16 cellular contexts compared by ENCODE assay signal in genomic region chr2:169348321-169349002, GRCh38. TPM values are rescaled to one million over a fixed set of nuclear protein-coding genes. Genes with fewer than 3 reads are reported as not detected.
"Had no signal": no experiment of that assay in that cellular context is flagged by ENCODE, and none has a peak within 500 bp of the region (broad histone marks: within the 10 kb centered on the region; RNA-seq: fewer than 3 reads in every experiment).

No MANE protein-coding gene starts in this region.

- H3K9ac ChIP-seq: SK-N-SH had no signal

- H3K27ac ChIP-seq: ascending aorta, coronary artery, left lung, transverse colon had no signal

- DNase-seq: activated CD4-positive, alpha-beta T cell treated with anti-CD3 and anti-CD28 coated beads for 4 hours; activated CD8-positive, alpha-beta memory T cell treated with anti-CD3 and anti-CD28 coated beads, Interleukin-2, amount 50 U/mL, for 48 hours; activated CD8-positive, alpha-beta T cell treated with anti-CD3 and anti-CD28 coated beads for 36 hours; activated naive CD8-positive, alpha-beta T cell treated with anti-CD3 and anti-CD28 coated beads, Interleukin-2, amount 10 ng/mL, durations not matched to agents 7 days and 5 days; effector memory CD8-positive, alpha-beta T cell; erythroblast; left lung; SK-N-SH; stimulated activated CD4-positive, alpha-beta T cell treated with anti-CD3 and anti-CD28 coated beads, Interleukin-4, amount 100 ng/mL, for 24 hours; stimulated activated naive CD8-positive, alpha-beta T cell treated with anti-CD3 and anti-CD28 coated beads, Interleukin-15, amount 100 ng/mL, for 72 hours; transverse colon had no signal

- H3K36me3 Mint-ChIP-seq: activated naive CD8-positive, alpha-beta T cell treated with anti-CD3 and anti-CD28 coated beads, Interleukin-2, amount 10 ng/mL, durations not matched to agents 7 days and 5 days; memory B cell had no signal

- H3K27me3 ChIP-seq: ascending aorta, left lung had no signal

- H3K4me3 Mint-ChIP-seq: activated CD8-positive, alpha-beta T cell treated with anti-CD3 and anti-CD28 coated beads for 36 hours; activated naive CD8-positive, alpha-beta T cell treated with anti-CD3 and anti-CD28 coated beads, Interleukin-2, amount 10 ng/mL, durations not matched to agents 7 days and 5 days; effector memory CD8-positive, alpha-beta T cell; memory B cell; nephron; stimulated activated naive CD8-positive, alpha-beta T cell treated with anti-CD3 and anti-CD28 coated beads, Interleukin-15, amount 100 ng/mL, for 72 hours had no signal

- H3K4me2 ChIP-seq: SK-N-SH had no signal

- H3K27ac Mint-ChIP-seq: activated CD8-positive, alpha-beta T cell treated with anti-CD3 and anti-CD28 coated beads for 36 hours; activated naive CD8-positive, alpha-beta T cell treated with anti-CD3 and anti-CD28 coated beads, Interleukin-2, amount 10 ng/mL, durations not matched to agents 7 days and 5 days; effector memory CD8-positive, alpha-beta T cell; memory B cell; nephron; stimulated activated naive CD8-positive, alpha-beta T cell treated with anti-CD3 and anti-CD28 coated beads, Interleukin-15, amount 100 ng/mL, for 72 hours had no signal

- H3K9me3 Mint-ChIP-seq: activated CD8-positive, alpha-beta T cell treated with anti-CD3 and anti-CD28 coated beads for 36 hours; activated naive CD8-positive, alpha-beta T cell treated with anti-CD3 and anti-CD28 coated beads, Interleukin-2, amount 10 ng/mL, durations not matched to agents 7 days and 5 days; effector memory CD8-positive, alpha-beta T cell; nephron; stimulated activated naive CD8-positive, alpha-beta T cell treated with anti-CD3 and anti-CD28 coated beads, Interleukin-15, amount 100 ng/mL, for 72 hours had no signal

- H3K4me1 Mint-ChIP-seq: activated naive CD8-positive, alpha-beta T cell treated with anti-CD3 and anti-CD28 coated beads, Interleukin-2, amount 10 ng/mL, durations not matched to agents 7 days and 5 days; memory B cell; stimulated activated naive CD8-positive, alpha-beta T cell treated with anti-CD3 and anti-CD28 coated beads, Interleukin-15, amount 100 ng/mL, for 72 hours had no signal

- ATAC-seq: activated CD8-positive, alpha-beta T cell treated with anti-CD3 and anti-CD28 coated beads for 36 hours; effector memory CD8-positive, alpha-beta T cell; left lung; stimulated activated naive CD8-positive, alpha-beta T cell treated with anti-CD3 and anti-CD28 coated beads, Interleukin-15, amount 100 ng/mL, for 72 hours had no signal

- H3K4me3 ChIP-seq: ascending aorta, coronary artery, left lung, transverse colon had no signal

- H3K4me1 ChIP-seq: ascending aorta, left lung, transverse colon had no signal

- H3K36me3 ChIP-seq: ascending aorta, left lung, transverse colon had no signal

- H3K9me3 ChIP-seq: ascending aorta, left lung, SK-N-SH, transverse colon had no signal

- H3K9me2 ChIP-seq: SK-N-SH had no signal

RNA-seq across cellular contexts. Expression of gene LRP2, which starts 13.9 kb away (rescaled TPM):
- total RNA-seq: ascending aorta; T-helper 1 cell treated with Interleukin-12 subunit alpha and Interleukin-12 subunit beta and Interleukin-4 antibody, amounts not matched to agents 30 ng/mL and 1 ng/mL, for 36 hours; transverse colon had no signal
